8 cellular contexts compared by ENCODE assay signal in genomic region chr17:40596261-40596919, GRCh38. TPM values are rescaled to one million over a fixed set of nuclear protein-coding genes. Genes with fewer than 3 reads are reported as not detected.
DNase-seq lines count a peak whose midpoint lies in the region; TF ChIP-seq lines count a peak whose summit lies in the region.
"Had no signal": no experiment of that assay in that cellular context is flagged by ENCODE, and none has a peak within 500 bp of the region (broad histone marks: within the 10 kb centered on the region; RNA-seq: fewer than 3 reads in every experiment).

No MANE protein-coding gene starts in this region.

- CTCF ChIA-PET in RWPE1 (lab: Yijun Ruan, JAX), result interaction anchor here (0.6 kb wide), 1 partner anchor 183 kb away, joined by 3 read pairs; no protein-coding TSS in a partner anchor

- H3K27ac ChIP-seq in liver (ENCODE audit: low read depth in 1 of 2, low read length in 2 of 2) (peak overlapping the region; percentile 83), RWPE1 (no peak overlapping the region)

- no peaks in the 10 kb centered on the region for H3K36me3 ChIP-seq in liver (ENCODE audit: control insufficient read depth in 4 of 4, insufficient read depth in 3 of 4, low read depth in 1 of 4, low read length in 3 of 4)

- H3K4me3 Mint-ChIP-seq in T-helper 2 cell treated with Interferon-gamma antibody and Interleukin-4, amounts not matched to agents 5 μg/mL and 100 μg/mL, for 36 hours, result peak overlapping the region; percentile 51
- H3K4me3 Mint-ChIP-seq in CD14-positive monocyte, result no peak overlapping the region

- H3K27ac Mint-ChIP-seq in T-helper 2 cell treated with Interferon-gamma antibody and Interleukin-4, amounts not matched to agents 5 μg/mL and 100 μg/mL, for 36 hours, result peak overlapping the region; percentile 72
- H3K27ac Mint-ChIP-seq in CD14-positive monocyte, result peak overlapping the region in 1 of 7 donors; percentile 48

- TF ChIP-seq CTCF in liver (IDR thresholded peaks at IDR 0.05; ENCODE audit: low read depth, low read length, missing input control) (no peak), RWPE1 (conservative IDR thresholded peaks at IDR 0.05; ENCODE audit: low read depth) (no peak), GM13977 (IDR thresholded peaks at IDR 0.05; ENCODE audit: extremely low read depth, insufficient read depth, missing control alignments) (no peak), CD14-positive monocyte (IDR thresholded peaks at IDR 0.05) (no peak)

- WGBS in liver, result 60% methylated on average over 7 of the region's 7 CpGs

- H3K4me3 ChIP-seq in liver (ENCODE audit: low read depth in 1 of 3, low read length in 3 of 3), result no peak overlapping the region

- H3K4me1 ChIP-seq in liver (ENCODE audit: control insufficient read depth in 4 of 4, insufficient read depth in 4 of 4, low read length in 3 of 4), result peaks cover 2 to 18% (median 12%) of the 10 kb centered on the region in 4 donors

- intact Hi-C loops in CD14-positive monocyte (cut with micrococcal nuclease), result no loop called here

- H3K9me3 Mint-ChIP-seq in T-helper 2 cell treated with Interferon-gamma antibody and Interleukin-4, amounts not matched to agents 5 μg/mL and 100 μg/mL, for 36 hours, result peaks cover 6% of the 10 kb centered on the region
- H3K9me3 Mint-ChIP-seq in CD14-positive monocyte, result peaks cover 0 to 2% (median 0%) of the 10 kb centered on the region in 7 donors

- no peaks in the 10 kb centered on the region for H3K9me3 ChIP-seq in liver (ENCODE audit: control insufficient read depth in 4 of 4, low read length in 3 of 4)

- TF ChIP-seq RAD21 in liver (IDR thresholded peaks at IDR 0.05), result peak in 1 of 2 donors; percentile 27

- no peaks in the 10 kb centered on the region for H3K27me3 Mint-ChIP-seq in T-helper 2 cell treated with Interferon-gamma antibody and Interleukin-4, amounts not matched to agents 5 μg/mL and 100 μg/mL, for 36 hours (ENCODE audit: low read depth)
- no peaks in the 10 kb centered on the region for H3K27me3 Mint-ChIP-seq in CD14-positive monocyte (ENCODE audit: low read depth in 3 of 3)

- POLR2A ChIA-PET in RWPE1 (lab: Yijun Ruan, JAX; ENCODE audit: low non-redundant PET), result no interaction called here

- in situ Hi-C loops in GM13977 (cut with MboI; ENCODE audit: low pct_unique_long_range_greater_than_20kb, low sequenced_read_pairs, unreplicated experiment), result no loop called here

- DNase-seq in Daoy (ENCODE audit: low read depth) (peak; percentile 30), Kasumi-1 (lab: John Stamatoyannopoulos, UW) (peak; percentile 6 to 15), RWPE1 (ENCODE audit: low spot score) (no peak), GM13977 (ENCODE audit: low spot score) (no peak), CD14-positive monocyte (ENCODE audit: low spot score) (no peak)
- DNase-seq in T-helper 2 cell treated with Interferon-gamma antibody and Interleukin-4, amounts not matched to agents 5 μg/mL and 100 μg/mL, for 36 hours (ENCODE audit: low spot score), result peak; percentile 46

- no peaks in the 10 kb centered on the region for H3K27me3 ChIP-seq in liver (ENCODE audit: control insufficient read depth in 4 of 4, insufficient read depth in 4 of 4, low read length in 3 of 4)

- peak overlapping the region in 1 of 2 donors; percentile 14 for H3K9ac ChIP-seq in liver (ENCODE audit: low read depth in 1 of 2, low read length in 2 of 2)

- peaks cover 8% of the 10 kb centered on the region for H3K36me3 Mint-ChIP-seq in T-helper 2 cell treated with Interferon-gamma antibody and Interleukin-4, amounts not matched to agents 5 μg/mL and 100 μg/mL, for 36 hours (ENCODE audit: low read depth)
- no peaks in the 10 kb centered on the region for H3K36me3 Mint-ChIP-seq in CD14-positive monocyte

- peaks cover 54% of the 10 kb centered on the region for H3K4me1 Mint-ChIP-seq in T-helper 2 cell treated with Interferon-gamma antibody and Interleukin-4, amounts not matched to agents 5 μg/mL and 100 μg/mL, for 36 hours (ENCODE audit: low read depth)
- peaks cover 19% of the 10 kb centered on the region for H3K4me1 Mint-ChIP-seq in CD14-positive monocyte

TF ChIP-seq in liver, 16 proteins besides CTCF, POLR2A, EP300 and RAD21:
- peak; percentile 74 for TF ChIP-seq REST (IDR thresholded peaks at IDR 0.05)
- peak in 1 of 2 donors; percentile 54 for TF ChIP-seq GABPA (IDR thresholded peaks at IDR 0.05 in 1 of 2, conservative IDR thresholded peaks at IDR 0.05 in 1 of 2)
- TF ChIP-seq ZBTB33 (IDR thresholded peaks at IDR 0.05), result peak; percentile 22
- TF ChIP-seq TAF1 (conservative IDR thresholded peaks at IDR 0.05), result peak; percentile 38
- no peak for TF ChIP-seq HNF4G (IDR thresholded peaks at IDR 0.05)
- TF ChIP-seq JUND (IDR thresholded peaks at IDR 0.05), result peak in 1 of 2 donors; percentile 53
- TF ChIP-seq NR2F2 (IDR thresholded peaks at IDR 0.05), result no peak
- TF ChIP-seq ATF3 (IDR thresholded peaks at IDR 0.05), result peak; percentile 36
- peak; percentile 88 for TF ChIP-seq FOXA2 (IDR thresholded peaks at IDR 0.05)
- peak in 1 of 2 donors; percentile 27 for TF ChIP-seq EGR1 (IDR thresholded peaks at IDR 0.05; ENCODE audit: low read depth in 2 of 2)
- TF ChIP-seq MAX (IDR thresholded peaks at IDR 0.05), result peak; percentile 90
- peak; percentile 89 for TF ChIP-seq SP1 (IDR thresholded peaks at IDR 0.05)
- TF ChIP-seq RXRA (IDR thresholded peaks at IDR 0.05), result peak; percentile 77 to 85
- peak; percentile 41 for TF ChIP-seq YY1 (IDR thresholded peaks at IDR 0.05)
- TF ChIP-seq HNF4A (conservative IDR thresholded peaks at IDR 0.05), result peak; percentile 54 to 78
- peak; percentile 72 for TF ChIP-seq FOXA1 (IDR thresholded peaks at IDR 0.05)
TF ChIP-seq in liver: peak in this region for 14.

RNA-seq across cellular contexts. Expression of gene CCR7, which starts 31.1 kb away (rescaled TPM):
- not detected in 2 replicates for total RNA-seq in Daoy (2014; rRNA removed; shearing (Covaris generic))
- total RNA-seq in liver, result under 1 TPM; 0.08 to 0.89 TPM
- polyA plus RNA-seq in liver (under 1 TPM; 0.16 to 0.40 TPM), CD14-positive monocyte (1 to 10 TPM; 1.2 to 2.1 TPM)
- total RNA-seq: astrocyte had no signal

RNA-seq across cellular contexts. Expression of gene SMARCE1, which starts 51.2 kb away (rescaled TPM):
- 122 and 126 TPM in 2 replicates for total RNA-seq in Daoy (2014; rRNA removed; shearing (Covaris generic))
- total RNA-seq in liver, result 10 to 100 TPM; 33.8 to 38.9 TPM
- polyA plus RNA-seq in liver, result 10 to 100 TPM; 25.0 to 40.8 TPM
- 100 to 1,000 TPM; 119 to 127 TPM for polyA plus RNA-seq in CD14-positive monocyte

Comparison
In these comparisons a context has a peak if more than half of its experiments do, and no peak if none do; other contexts are left out.
1. DNase-seq: peak in Daoy (single experiment), Kasumi-1 (2 of 2) and T-helper 2 cell treated with Interferon-gamma antibody and Interleukin-4, amounts not matched to agents 5 μg/mL and 100 μg/mL, for 36 hours (single experiment); none in RWPE1 (single experiment), GM13977 (single experiment) and CD14-positive monocyte (single experiment).